In genomic region chr17:81891303-81891552, GRCh38 we compare ENCODE assay signal across 1 cellular context.
A peak's percentile ranks its signal among the peaks of the same experiment; 100 is the strongest.
TF ChIP-seq lines count a peak whose summit lies in the region.

No MANE protein-coding gene starts in this region.

TF ChIP-seq in H1, 55 proteins besides CTCF, POLR2A, EP300 and RAD21:
- TF ChIP-seq PHF8 (conservative IDR thresholded peaks at IDR 0.05; ENCODE audit: low read depth, low read length) (0 out of 2 replicates have a peak, but pooled peaks have one; percentile 6), RFX5 (IDR thresholded peaks at IDR 0.05; ENCODE audit: borderline replicate concordance, low read depth, low read length) (no peak), SP2 (IDR thresholded peaks at IDR 0.05; ENCODE audit: low read length) (no peak), CBX8 (IDR thresholded peaks at IDR 0.05; ENCODE audit: borderline replicate concordance, low read depth, low read length) (no peak), TAF7 (optimal IDR thresholded peaks at IDR 0.05; ENCODE audit: borderline replicate concordance, low read depth, low read length) (peak; percentile 72), MAFK (IDR thresholded peaks at IDR 0.05; ENCODE audit: low read depth, low read length) (no peak), CHD2 (IDR thresholded peaks at IDR 0.05; ENCODE audit: low read length) (no peak), EGR1 (IDR thresholded peaks at IDR 0.05; ENCODE audit: borderline replicate concordance, low read depth, low read length) (no peak), NRF1 (IDR thresholded peaks at IDR 0.05; ENCODE audit: low read depth, low read length) (no peak), KDM4A (IDR thresholded peaks at IDR 0.05; ENCODE audit: low read depth, low read length, severe bottlenecking) (no peak)
TF ChIP-seq in H1: peak in this region for 2.
